Comparison of ENCODE assay signal across 1 cellular context in genomic region chr20:9608639-9609440, GRCh38.
TF ChIP-seq lines count a peak whose summit lies in the region.

No MANE protein-coding gene starts in this region.

TF ChIP-seq in H1, 55 proteins besides CTCF, POLR2A, EP300 and RAD21 (continued from another document):
- TF ChIP-seq, protein P1, sequence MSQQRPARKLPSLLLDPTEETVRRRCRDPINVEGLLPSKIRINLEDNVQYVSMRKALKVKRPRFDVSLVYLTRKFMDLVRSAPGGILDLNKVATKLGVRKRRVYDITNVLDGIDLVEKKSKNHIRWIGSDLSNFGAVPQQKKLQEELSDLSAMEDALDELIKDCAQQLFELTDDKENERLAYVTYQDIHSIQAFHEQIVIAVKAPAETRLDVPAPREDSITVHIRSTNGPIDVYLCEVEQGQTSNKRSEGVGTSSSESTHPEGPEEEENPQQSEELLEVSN (IDR thresholded peaks at IDR 0.05): no peak
- TF ChIP-seq TBP (IDR thresholded peaks at IDR 0.05; ENCODE audit: low read depth, low read length) (no peak), TEAD4 (IDR thresholded peaks at IDR 0.05; ENCODE audit: low read depth, low read length) (no peak), ASH2L (IDR thresholded peaks at IDR 0.05; ENCODE audit: low read length) (no peak), JUND (IDR thresholded peaks at IDR 0.05; ENCODE audit: low read length) (no peak), PHF8 (conservative IDR thresholded peaks at IDR 0.05; ENCODE audit: low read depth, low read length) (no peak), CBX5 (IDR thresholded peaks at IDR 0.05; ENCODE audit: low read depth, low read length) (no peak), HDAC2 (IDR thresholded peaks at IDR 0.05; ENCODE audit: borderline replicate concordance in 1 of 2, low read depth in 2 of 2, low read length in 2 of 2) (no peak), POU5F1 (IDR thresholded peaks at IDR 0.05; ENCODE audit: low read depth, low read length) (no peak), GABPA (IDR thresholded peaks at IDR 0.05; ENCODE audit: borderline replicate concordance, insufficient read depth, low read length) (no peak)
- TF ChIP-seq, protein P2, sequence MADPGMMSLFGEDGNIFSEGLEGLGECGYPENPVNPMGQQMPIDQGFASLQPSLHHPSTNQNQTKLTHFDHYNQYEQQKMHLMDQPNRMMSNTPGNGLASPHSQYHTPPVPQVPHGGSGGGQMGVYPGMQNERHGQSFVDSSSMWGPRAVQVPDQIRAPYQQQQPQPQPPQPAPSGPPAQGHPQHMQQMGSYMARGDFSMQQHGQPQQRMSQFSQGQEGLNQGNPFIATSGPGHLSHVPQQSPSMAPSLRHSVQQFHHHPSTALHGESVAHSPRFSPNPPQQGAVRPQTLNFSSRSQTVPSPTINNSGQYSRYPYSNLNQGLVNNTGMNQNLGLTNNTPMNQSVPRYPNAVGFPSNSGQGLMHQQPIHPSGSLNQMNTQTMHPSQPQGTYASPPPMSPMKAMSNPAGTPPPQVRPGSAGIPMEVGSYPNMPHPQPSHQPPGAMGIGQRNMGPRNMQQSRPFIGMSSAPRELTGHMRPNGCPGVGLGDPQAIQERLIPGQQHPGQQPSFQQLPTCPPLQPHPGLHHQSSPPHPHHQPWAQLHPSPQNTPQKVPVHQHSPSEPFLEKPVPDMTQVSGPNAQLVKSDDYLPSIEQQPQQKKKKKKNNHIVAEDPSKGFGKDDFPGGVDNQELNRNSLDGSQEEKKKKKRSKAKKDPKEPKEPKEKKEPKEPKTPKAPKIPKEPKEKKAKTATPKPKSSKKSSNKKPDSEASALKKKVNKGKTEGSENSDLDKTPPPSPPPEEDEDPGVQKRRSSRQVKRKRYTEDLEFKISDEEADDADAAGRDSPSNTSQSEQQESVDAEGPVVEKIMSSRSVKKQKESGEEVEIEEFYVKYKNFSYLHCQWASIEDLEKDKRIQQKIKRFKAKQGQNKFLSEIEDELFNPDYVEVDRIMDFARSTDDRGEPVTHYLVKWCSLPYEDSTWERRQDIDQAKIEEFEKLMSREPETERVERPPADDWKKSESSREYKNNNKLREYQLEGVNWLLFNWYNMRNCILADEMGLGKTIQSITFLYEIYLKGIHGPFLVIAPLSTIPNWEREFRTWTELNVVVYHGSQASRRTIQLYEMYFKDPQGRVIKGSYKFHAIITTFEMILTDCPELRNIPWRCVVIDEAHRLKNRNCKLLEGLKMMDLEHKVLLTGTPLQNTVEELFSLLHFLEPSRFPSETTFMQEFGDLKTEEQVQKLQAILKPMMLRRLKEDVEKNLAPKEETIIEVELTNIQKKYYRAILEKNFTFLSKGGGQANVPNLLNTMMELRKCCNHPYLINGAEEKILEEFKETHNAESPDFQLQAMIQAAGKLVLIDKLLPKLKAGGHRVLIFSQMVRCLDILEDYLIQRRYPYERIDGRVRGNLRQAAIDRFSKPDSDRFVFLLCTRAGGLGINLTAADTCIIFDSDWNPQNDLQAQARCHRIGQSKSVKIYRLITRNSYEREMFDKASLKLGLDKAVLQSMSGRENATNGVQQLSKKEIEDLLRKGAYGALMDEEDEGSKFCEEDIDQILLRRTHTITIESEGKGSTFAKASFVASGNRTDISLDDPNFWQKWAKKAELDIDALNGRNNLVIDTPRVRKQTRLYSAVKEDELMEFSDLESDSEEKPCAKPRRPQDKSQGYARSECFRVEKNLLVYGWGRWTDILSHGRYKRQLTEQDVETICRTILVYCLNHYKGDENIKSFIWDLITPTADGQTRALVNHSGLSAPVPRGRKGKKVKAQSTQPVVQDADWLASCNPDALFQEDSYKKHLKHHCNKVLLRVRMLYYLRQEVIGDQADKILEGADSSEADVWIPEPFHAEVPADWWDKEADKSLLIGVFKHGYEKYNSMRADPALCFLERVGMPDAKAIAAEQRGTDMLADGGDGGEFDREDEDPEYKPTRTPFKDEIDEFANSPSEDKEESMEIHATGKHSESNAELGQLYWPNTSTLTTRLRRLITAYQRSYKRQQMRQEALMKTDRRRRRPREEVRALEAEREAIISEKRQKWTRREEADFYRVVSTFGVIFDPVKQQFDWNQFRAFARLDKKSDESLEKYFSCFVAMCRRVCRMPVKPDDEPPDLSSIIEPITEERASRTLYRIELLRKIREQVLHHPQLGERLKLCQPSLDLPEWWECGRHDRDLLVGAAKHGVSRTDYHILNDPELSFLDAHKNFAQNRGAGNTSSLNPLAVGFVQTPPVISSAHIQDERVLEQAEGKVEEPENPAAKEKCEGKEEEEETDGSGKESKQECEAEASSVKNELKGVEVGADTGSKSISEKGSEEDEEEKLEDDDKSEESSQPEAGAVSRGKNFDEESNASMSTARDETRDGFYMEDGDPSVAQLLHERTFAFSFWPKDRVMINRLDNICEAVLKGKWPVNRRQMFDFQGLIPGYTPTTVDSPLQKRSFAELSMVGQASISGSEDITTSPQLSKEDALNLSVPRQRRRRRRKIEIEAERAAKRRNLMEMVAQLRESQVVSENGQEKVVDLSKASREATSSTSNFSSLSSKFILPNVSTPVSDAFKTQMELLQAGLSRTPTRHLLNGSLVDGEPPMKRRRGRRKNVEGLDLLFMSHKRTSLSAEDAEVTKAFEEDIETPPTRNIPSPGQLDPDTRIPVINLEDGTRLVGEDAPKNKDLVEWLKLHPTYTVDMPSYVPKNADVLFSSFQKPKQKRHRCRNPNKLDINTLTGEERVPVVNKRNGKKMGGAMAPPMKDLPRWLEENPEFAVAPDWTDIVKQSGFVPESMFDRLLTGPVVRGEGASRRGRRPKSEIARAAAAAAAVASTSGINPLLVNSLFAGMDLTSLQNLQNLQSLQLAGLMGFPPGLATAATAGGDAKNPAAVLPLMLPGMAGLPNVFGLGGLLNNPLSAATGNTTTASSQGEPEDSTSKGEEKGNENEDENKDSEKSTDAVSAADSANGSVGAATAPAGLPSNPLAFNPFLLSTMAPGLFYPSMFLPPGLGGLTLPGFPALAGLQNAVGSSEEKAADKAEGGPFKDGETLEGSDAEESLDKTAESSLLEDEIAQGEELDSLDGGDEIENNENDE (IDR thresholded peaks at IDR 0.05; ENCODE audit: insufficient replicate concordance, low read length): no peak
